In the genomic region with DNA sequence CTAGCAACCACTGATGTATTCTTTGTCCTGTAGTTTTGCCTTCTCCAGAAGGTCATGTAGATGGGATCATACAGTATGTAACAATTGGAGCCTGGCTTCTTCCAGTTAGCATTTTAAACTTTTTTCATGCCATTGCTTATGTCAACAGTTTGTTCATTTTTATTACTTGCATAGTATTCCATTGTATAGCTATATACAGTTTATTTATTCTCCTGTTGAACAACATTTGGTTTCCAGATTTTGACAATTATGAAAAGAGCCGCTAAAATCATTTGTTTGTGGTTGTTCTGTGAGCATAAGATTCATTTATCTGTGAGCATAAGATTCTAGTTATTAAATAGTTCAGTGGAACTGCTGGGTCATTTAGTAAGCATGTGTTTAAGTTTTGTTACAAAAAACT, we compare ENCODE assay signal across 4 cellular contexts.
"Had no signal": no experiment of that assay in that cellular context is flagged by ENCODE, and none has a peak within 500 bp of the region (broad histone marks: within the 10 kb centered on the region; RNA-seq: fewer than 3 reads in every experiment).

No MANE protein-coding gene starts in this region.

- H3K4me3 ChIP-seq: K562 had no signal

- H3K27ac ChIP-seq: HL-60, KMS-11 had no signal

- ATAC-seq: HepG2, K562 had no signal
